Comparison of ENCODE assay signal across 34 cellular contexts in genomic region chr10:1249142-1249541, GRCh38.
"Had no signal": no experiment of that assay in that cellular context is flagged by ENCODE, and none has a peak within 500 bp of the region (broad histone marks: within the 10 kb centered on the region; RNA-seq: fewer than 3 reads in every experiment).

No MANE protein-coding gene starts in this region.

- H3K36me3 Mint-ChIP-seq: activated naive CD8-positive, alpha-beta T cell had no signal

- DNase-seq: activated CD4-positive, alpha-beta memory T cell treated with anti-CD3 and anti-CD28 coated beads for 36 hours; activated CD4-positive, alpha-beta T cell treated with anti-CD3 and anti-CD28 coated beads for 1 hour; activated CD4-positive, alpha-beta T cell treated with anti-CD3 and anti-CD28 coated beads for 4 hours; activated CD4-positive, alpha-beta T cell treated with anti-CD3 and anti-CD28 coated beads, Interleukin-2, amount 50 U/mL, for 1 hour; activated CD8-positive, alpha-beta memory T cell treated with anti-CD3 and anti-CD28 coated beads, Interleukin-2, amount 10 ng/mL, durations not matched to agents 7 days and 5 days; activated CD8-positive, alpha-beta memory T cell treated with anti-CD3 and anti-CD28 coated beads, Interleukin-2, amount 50 U/mL, for 4 hours; activated CD8-positive, alpha-beta T cell treated with anti-CD3 and anti-CD28 coated beads, Interleukin-2, amount 10 ng/mL, durations not matched to agents 7 days and 5 days; activated gamma-delta T cell treated with Interleukin-2 at 50 U/mL for 16 hours; activated naive CD4-positive, alpha-beta T cell treated with anti-CD3 and anti-CD28 coated beads, Interleukin-2, amount 50 U/mL, for 16 hours; activated naive CD4-positive, alpha-beta T cell treated with Interleukin-2 at 50 U/mL for 16 hours; activated T-cell treated with anti-CD3 and anti-CD28 coated beads, Interleukin-2, amount 50 U/mL, for 1 hour; activated T-cell treated with anti-CD3 and anti-CD28 coated beads, Interleukin-2, amount 50 U/mL, for 48 hours; amniotic stem cell; anterior cingulate cortex; brain microvascular endothelial cell; dorsolateral prefrontal cortex; effector CD4-positive, alpha-beta T cell; effector memory CD8-positive, alpha-beta T cell; erythroblast; gastrocnemius medialis; glutamatergic neuron; heart left ventricle; T-helper 1 cell; T-helper 17 cell; T1000 had no signal

- H3K4me1 Mint-ChIP-seq: T-helper 17 cell had no signal

- ATAC-seq: activated CD8-positive, alpha-beta memory T cell treated with anti-CD3 and anti-CD28 coated beads, Interleukin-2, amount 10 ng/mL, durations not matched to agents 7 days and 5 days; activated CD8-positive, alpha-beta T cell treated with anti-CD3 and anti-CD28 coated beads, Interleukin-2, amount 10 ng/mL, durations not matched to agents 7 days and 5 days; effector memory CD8-positive, alpha-beta T cell; foreskin keratinocyte; gastrocnemius medialis; heart left ventricle; T-helper 17 cell had no signal

- H3K27ac Mint-ChIP-seq: activated CD4-positive, alpha-beta memory T cell treated with anti-CD3 and anti-CD28 coated beads for 36 hours; activated CD8-positive, alpha-beta memory T cell treated with anti-CD3 and anti-CD28 coated beads, Interleukin-2, amount 10 ng/mL, durations not matched to agents 7 days and 5 days; activated CD8-positive, alpha-beta T cell treated with anti-CD3 and anti-CD28 coated beads, Interleukin-2, amount 10 ng/mL, durations not matched to agents 7 days and 5 days; activated naive CD8-positive, alpha-beta T cell; activated T-helper 1 cell treated with anti-CD3 and anti-CD28 coated beads, Interleukin-12 subunit alpha, Interleukin-12 subunit beta, Interleukin-2, Interleukin-4 antibody, amounts not matched to agents 30 ng/mL and 10 ng/mL and 1 ng/mL, durations not matched to agents 14 hours and 24 hours and 36 hours; activated T-helper 2 cell treated with anti-CD3 and anti-CD28 coated beads, Interferon-gamma antibody, Interleukin-2, Interleukin-4, amounts not matched to agents 10 μg/mL and 5 μg/mL and 100 μg/mL, durations not matched to agents 14 hours and 24 hours and 36 hours; dendritic cell treated with granulocyte-macrophage colony-stimulating factor and Interleukin-4, amounts not matched to agents 40 ng/mL and 50 ng/mL, for 4 days; effector memory CD8-positive, alpha-beta T cell; T-helper 17 cell; T-helper 2 cell treated with Interferon-gamma antibody and Interleukin-4, amounts not matched to agents 5 μg/mL and 100 μg/mL, for 36 hours had no signal

- H3K4me3 ChIP-seq: coronary artery, dorsolateral prefrontal cortex, esophagus muscularis mucosa, gastrocnemius medialis, heart left ventricle had no signal

- H3K4me3 Mint-ChIP-seq: activated CD4-positive, alpha-beta memory T cell treated with anti-CD3 and anti-CD28 coated beads for 36 hours; activated CD8-positive, alpha-beta memory T cell treated with anti-CD3 and anti-CD28 coated beads, Interleukin-2, amount 10 ng/mL, durations not matched to agents 7 days and 5 days; activated CD8-positive, alpha-beta T cell treated with anti-CD3 and anti-CD28 coated beads, Interleukin-2, amount 10 ng/mL, durations not matched to agents 7 days and 5 days; activated naive CD8-positive, alpha-beta T cell; activated T-helper 1 cell treated with anti-CD3 and anti-CD28 coated beads, Interleukin-12 subunit alpha, Interleukin-12 subunit beta, Interleukin-2, Interleukin-4 antibody, amounts not matched to agents 30 ng/mL and 10 ng/mL and 1 ng/mL, durations not matched to agents 14 hours and 24 hours and 36 hours; central memory CD8-positive, alpha-beta T cell; dendritic cell treated with granulocyte-macrophage colony-stimulating factor and Interleukin-4, amounts not matched to agents 40 ng/mL and 50 ng/mL, for 4 days; effector memory CD8-positive, alpha-beta T cell; T-helper 17 cell; T-helper 2 cell treated with Interferon-gamma antibody and Interleukin-4, amounts not matched to agents 5 μg/mL and 100 μg/mL, for 36 hours had no signal

- H3K9me3 ChIP-seq: esophagus muscularis mucosa, gastrocnemius medialis, heart left ventricle had no signal

- H3K27ac ChIP-seq: brain microvascular endothelial cell, coronary artery, dorsolateral prefrontal cortex, esophagus muscularis mucosa, foreskin keratinocyte, gastrocnemius medialis, heart left ventricle had no signal

- H3K36me3 ChIP-seq: brain microvascular endothelial cell, esophagus muscularis mucosa, gastrocnemius medialis, heart left ventricle had no signal

- H3K4me1 ChIP-seq: esophagus muscularis mucosa, foreskin keratinocyte, gastrocnemius medialis, heart left ventricle had no signal

- H3K9me3 Mint-ChIP-seq: dendritic cell treated with granulocyte-macrophage colony-stimulating factor and Interleukin-4, amounts not matched to agents 40 ng/mL and 50 ng/mL, for 4 days had no signal
